Comparison of ENCODE assay signal across 24 cellular contexts in genomic region chr2:241163601-241164118, GRCh38.
"Had no signal": no experiment of that assay in that cellular context is flagged by ENCODE, and none has a peak within 500 bp of the region (broad histone marks: within the 10 kb centered on the region; RNA-seq: fewer than 3 reads in every experiment).

No MANE protein-coding gene starts in this region.

- H3K9me3 Mint-ChIP-seq: activated naive CD4-positive, alpha-beta T cell treated with anti-CD3 and anti-CD28 coated beads for 36 hours; activated naive CD8-positive, alpha-beta T cell treated with anti-CD3 and anti-CD28 coated beads, Interleukin-2, amount 10 ng/mL, durations not matched to agents 7 days and 5 days; natural killer cell; neural progenitor cell; WTC11 had no signal

- H3K4me3 Mint-ChIP-seq: activated naive CD4-positive, alpha-beta T cell treated with anti-CD3 and anti-CD28 coated beads for 36 hours; activated naive CD8-positive, alpha-beta T cell treated with anti-CD3 and anti-CD28 coated beads, Interleukin-2, amount 10 ng/mL, durations not matched to agents 7 days and 5 days; natural killer cell; neural progenitor cell; T-helper 17 cell; WTC11 had no signal

- H3K27ac Mint-ChIP-seq: activated naive CD4-positive, alpha-beta T cell treated with anti-CD3 and anti-CD28 coated beads for 36 hours; activated naive CD8-positive, alpha-beta T cell treated with anti-CD3 and anti-CD28 coated beads, Interleukin-2, amount 10 ng/mL, durations not matched to agents 7 days and 5 days; natural killer cell; neural progenitor cell; T-helper 17 cell; WTC11 had no signal

- DNase-seq: activated CD4-positive, alpha-beta T cell treated with anti-CD3 and anti-CD28 coated beads for 1 hour; activated CD4-positive, alpha-beta T cell treated with anti-CD3 and anti-CD28 coated beads, Interleukin-2, amount 50 U/mL, for 1 hour; activated CD8-positive, alpha-beta memory T cell treated with anti-CD3 and anti-CD28 coated beads for 24 hours; activated effector memory CD4-positive, alpha-beta T cell treated with anti-CD3 and anti-CD28 coated beads, Interleukin-2, amount 50 U/mL, for 16 hours; activated naive CD4-positive, alpha-beta T cell treated with anti-CD3 and anti-CD28 coated beads for 36 hours; activated naive CD8-positive, alpha-beta T cell treated with anti-CD3 and anti-CD28 coated beads, Interleukin-2, amount 10 ng/mL, durations not matched to agents 7 days and 5 days; amniotic stem cell; brain microvascular endothelial cell; dorsolateral prefrontal cortex; effector memory CD4-positive, alpha-beta T cell; erythroblast; gastrocnemius medialis; glutamatergic neuron; islet precursor cell; left ventricle myocardium inferior; mesendoderm; natural killer cell; occipital lobe; stimulated activated naive CD4-positive, alpha-beta T cell treated with Interleukin-2 at 50 U/mL for 16 hours; T-helper 17 cell; T1000; trophoblast cell had no signal

- H3K27me3 Mint-ChIP-seq: activated naive CD8-positive, alpha-beta T cell treated with anti-CD3 and anti-CD28 coated beads, Interleukin-2, amount 10 ng/mL, durations not matched to agents 7 days and 5 days; T-helper 17 cell had no signal

- ATAC-seq: gastrocnemius medialis, natural killer cell, T-helper 17 cell, WTC11 had no signal

- H3K4me1 Mint-ChIP-seq: activated naive CD8-positive, alpha-beta T cell treated with anti-CD3 and anti-CD28 coated beads, Interleukin-2, amount 10 ng/mL, durations not matched to agents 7 days and 5 days; neural progenitor cell; WTC11 had no signal
